Comparison of ENCODE assay signal across 8 cellular contexts in genomic region chr11:85647078-85647477, GRCh38. TPM values are rescaled to one million over a fixed set of nuclear protein-coding genes. Genes with fewer than 3 reads are reported as not detected.
DNase-seq lines count a peak whose midpoint lies in the region; ATAC-seq, FAIRE-seq and TF ChIP-seq lines count a peak whose summit lies in the region.

No MANE protein-coding gene starts in this region.

- peak overlapping the region; percentile 69 to 99 (median 96) for H3K27ac Mint-ChIP-seq in CD4-positive, CD25-positive, alpha-beta regulatory T cell

- intact Hi-C loops in K562 (cut with micrococcal nuclease): no loop called here

- in situ Hi-C loops in K562 (cut with MboI): no loop called here

- no peak for DNase-seq in CD4-positive, CD25-positive, alpha-beta regulatory T cell
- DNase-seq in K562 (ENCODE audit: extremely low read depth in 1 of 4, low spot score in 3 of 4): no peak
- DNase-seq in RWPE1 (ENCODE audit: low spot score): no peak
- DNase-seq in GM12892 (ENCODE audit: insufficient read length): no peak
- no peak for DNase-seq in HK-2 (ENCODE audit: unreplicated experiment)

- TF ChIP-seq RAD21 in K562 (CRISPR knock-in tag; conservative IDR thresholded peaks at IDR 0.05 in 1 of 2, IDR thresholded peaks at IDR 0.05 in 1 of 2): no peak

- H3K9me1 ChIP-seq in K562 (ENCODE audit: control insufficient read depth, insufficient read depth, low read length): no peaks in the 10 kb centered on the region

- peaks cover 12% of the 10 kb centered on the region for H3K4me1 ChIP-seq in CD4-positive, CD25-positive, alpha-beta regulatory T cell (ENCODE audit: control insufficient read depth, insufficient read depth, low read length, poor library complexity, severe bottlenecking)
- H3K4me1 ChIP-seq in K562 (replicated peaks in 1 of 2; ENCODE audit: control insufficient read depth in 2 of 2, insufficient read depth in 2 of 2, low read length in 2 of 2) (peaks cover 6 to 10% of the 10 kb centered on the region in 2 experiments; a peak in 3 of 5 replicates), mononuclear cell (ENCODE audit: insufficient read depth, low read length) (peaks cover 13% of the 10 kb centered on the region)

- peak overlapping the region; percentile 90 to 99 (median 97) for H3K4me3 Mint-ChIP-seq in CD4-positive, CD25-positive, alpha-beta regulatory T cell

- H3K9me3 ChIP-seq in CD4-positive, CD25-positive, alpha-beta regulatory T cell (ENCODE audit: control insufficient read depth in 2 of 2, low read length in 2 of 2): no peaks in the 10 kb centered on the region
- H3K9me3 ChIP-seq in K562 (replicated peaks; ENCODE audit: control insufficient read depth, insufficient read depth, low read depth, low read length): no peaks in the 10 kb centered on the region
- no peaks in the 10 kb centered on the region for H3K9me3 ChIP-seq in mononuclear cell (ENCODE audit: low read depth, low read length)

- peaks cover 32% of the 10 kb centered on the region for H3K79me2 ChIP-seq in K562 (ENCODE audit: control insufficient read depth, insufficient read depth, low read length)

- 0% methylated on average over 2 of the region's 2 CpGs for WGBS in K562 (ENCODE audit: insufficient coverage, low coverage, missing lambda C conversion rate)

- TF ChIP-seq POLR2A in K562 (conservative IDR thresholded peaks at IDR 0.05): no peak
- TF ChIP-seq POLR2A in GM12892 (IDR thresholded peaks at IDR 0.05; ENCODE audit: low read depth, low read length): no peak

- FAIRE-seq in K562 (lab: Jason Lieb, UNC) (no peak), GM12892 (lab: Jason Lieb, UNC) (no peak)

- CTCF ChIA-PET in K562 (lab: Yijun Ruan, JAX; ENCODE audit: low intra/inter-chr PET ratio) (no interaction called here), RWPE1 (lab: Yijun Ruan, JAX) (interaction anchor here (0.6 to 0.9 kb wide), 2 partner anchors 8 to 575 kb away, joined by 3 read pairs; no protein-coding TSS in a partner anchor)

- peak overlapping the region; percentile 88 for H3K27ac ChIP-seq in CD4-positive, CD25-positive, alpha-beta regulatory T cell (ENCODE audit: insufficient read depth, low read length, poor library complexity, severe bottlenecking)
- peak overlapping the region; percentile 88 for H3K27ac ChIP-seq in K562 (ENCODE audit: extremely low read depth, low read depth, low read length)
- no peak overlapping the region for H3K27ac ChIP-seq in RWPE1

- ATAC-seq in CD4-positive, CD25-positive, alpha-beta regulatory T cell (ENCODE audit: low read depth in 2 of 2): no peak
- peak; percentile 4 for ATAC-seq in HG02938 (IDR thresholded peaks at IDR 0.05; ENCODE audit: unreplicated experiment)
- ATAC-seq in K562: peak; percentile 10; the same call in 1 of the 3 replicates
- no peak for ATAC-seq in GM18520 (IDR thresholded peaks at IDR 0.05; ENCODE audit: unreplicated experiment)

- POLR2A ChIA-PET in K562 (lab: Yijun Ruan, JAX): interaction anchor here (0.6 to 7.8 kb wide), 7 partner anchors 11 to 907 kb away, joined by 3 to 145 read pairs (median 5); partner anchors contain the start of genes CCDC89, CREBZF, DLG2 and TMEM126B
- POLR2A ChIA-PET in RWPE1 (lab: Yijun Ruan, JAX; ENCODE audit: low non-redundant PET): interaction anchor here (0.9 to 1.2 kb wide), 2 partner anchors 9 to 17 kb away, joined by 3 to 4 read pairs; no protein-coding TSS in a partner anchor

- peaks cover 10% of the 10 kb centered on the region for H3K36me3 ChIP-seq in CD4-positive, CD25-positive, alpha-beta regulatory T cell (ENCODE audit: control insufficient read depth, insufficient read depth, low read length)
- peaks cover 10% of the 10 kb centered on the region for H3K36me3 ChIP-seq in K562 (ENCODE audit: control insufficient read depth, insufficient read depth, low read length)

- no peaks in the 10 kb centered on the region for H3K36me3 Mint-ChIP-seq in CD4-positive, CD25-positive, alpha-beta regulatory T cell

- peaks cover 25% of the 10 kb centered on the region for H3K27me3 Mint-ChIP-seq in CD4-positive, CD25-positive, alpha-beta regulatory T cell

- TF ChIP-seq CTCF in K562 (IDR thresholded peaks at IDR 0.05 in 2 of 3, conservative IDR thresholded peaks at IDR 0.05 in 1 of 3; ENCODE audit: insufficient read depth in 2 of 3, low read depth in 1 of 3, low read length in 3 of 3) (no peak), RWPE1 (conservative IDR thresholded peaks at IDR 0.05; ENCODE audit: low read depth) (no peak)

- H3K9me3 Mint-ChIP-seq in CD4-positive, CD25-positive, alpha-beta regulatory T cell: no peaks in the 10 kb centered on the region

- H3K9ac ChIP-seq in K562 (ENCODE audit: insufficient read depth in 1 of 2, low read depth in 2 of 2, low read length in 2 of 2): peak overlapping the region; percentile 39 to 88; a peak in 3 of 4 replicates

- H3K4me3 ChIP-seq in CD4-positive, CD25-positive, alpha-beta regulatory T cell (ENCODE audit: low read depth, low read length): peak overlapping the region; percentile 98
- H3K4me3 ChIP-seq in K562 (peak overlapping the region; percentile 54), mononuclear cell (ENCODE audit: low read length) (peak overlapping the region; percentile 87)

- H3K4me2 ChIP-seq in K562 (ENCODE audit: insufficient read depth, low read length): peak overlapping the region; percentile 92

- peak overlapping the region; percentile 95 for H2AFZ ChIP-seq in K562 (ENCODE audit: low read depth, low read length)

- peaks cover 9 to 35% (median 19%) of the 10 kb centered on the region in 4 donors for H3K4me1 Mint-ChIP-seq in CD4-positive, CD25-positive, alpha-beta regulatory T cell

- peaks cover 16% of the 10 kb centered on the region for H3K27me3 ChIP-seq in CD4-positive, CD25-positive, alpha-beta regulatory T cell (ENCODE audit: control insufficient read depth, insufficient read depth, low read length)
- H3K27me3 ChIP-seq in K562 (ENCODE audit: control insufficient read depth in 2 of 2, insufficient read depth in 2 of 2, low read length in 2 of 2): no peaks in the 10 kb centered on the region
- peaks cover 30% of the 10 kb centered on the region for H3K27me3 ChIP-seq in mononuclear cell (ENCODE audit: insufficient read depth, low read length)

- TF ChIP-seq EP300 in K562 (IDR thresholded peaks at IDR 0.05; ENCODE audit: low read length): no peak

- H4K20me1 ChIP-seq in K562 (replicated peaks; ENCODE audit: control insufficient read depth, insufficient read depth, low read length): no peaks in the 10 kb centered on the region

- BruUV-seq in K562 (replicated peaks; lab: Mats Ljungman, UMichigan): no TSS peak

RNA-seq across cellular contexts. Expression of gene TMEM126A, which starts 0.7 kb away (rescaled TPM):
- total RNA-seq in CD4-positive, CD25-positive, alpha-beta regulatory T cell: 22.3 TPM
- 10 to 100 TPM; 69.2 to 78.7 (median 73.0) TPM for polyA plus RNA-seq in CD4-positive, CD25-positive, alpha-beta regulatory T cell
- 5.5 and 12.2 TPM in 2 replicates for total RNA-seq in K562 (2011; cell fraction: chromatin; rRNA removed; ENCODE audit: low replicate concordance)
- total RNA-seq in K562 (2011; cell fraction: nucleolus; rRNA removed): 6.0 and 7.2 TPM in 2 replicates
- total RNA-seq in K562 (2011; cell fraction: nucleoplasm; rRNA removed): 15.5 and 15.6 TPM in 2 replicates
- total RNA-seq in K562 (2014; rRNA removed) (19.3 and 22.9 TPM in 2 replicates), K562 (2014; rRNA removed; fragmentation: Illumina TruSeq; extraction: Trizol) (67.5 and 69.3 TPM in 2 replicates), K562 (2015; rRNA removed; fragmentation: Illumina TruSeq; extraction: Trizol) (52.0 and 56.3 TPM in 2 replicates), K562 (2021) (37.3 and 41.5 TPM in 2 replicates), mononuclear cell (14.4 TPM)
- polyA plus RNA-seq in K562 (2011; rRNA removed) (72.2 and 105 TPM in 2 replicates), K562 (2014; fragmentation: Illumina TruSeq; extraction: Trizol) (45.1 and 48.1 TPM in 2 replicates), K562 (2014; fragmentation: Nextera tagmentation; extraction: Ambion mirVana) (100 to 1,000 TPM; 148 to 154 TPM), K562 (2014; rRNA removed) (44.3 and 56.9 TPM in 2 replicates)
- 28.7 and 48.2 TPM in 2 replicates for polyA plus RNA-seq in K562 (2011; cell fraction: cytosol; rRNA removed)
- 7.1 and 19.5 TPM in 2 replicates for polyA plus RNA-seq in K562 (2011; cell fraction: nucleus; rRNA removed)
- polyA plus RNA-seq in K562 (2012): 46.1 and 62.4 TPM in 2 replicates
- 38.1 and 45.4 TPM in 2 replicates for polyA minus RNA-seq in K562 (2011; rRNA and poly(A)+ RNA removed)
- 5.9 and 8.6 TPM in 2 replicates for polyA minus RNA-seq in K562 (2011; cell fraction: cytosol; rRNA and poly(A)+ RNA removed)
- 2.2 and 7.0 TPM in 2 replicates for polyA minus RNA-seq in K562 (2011; cell fraction: nucleus; rRNA and poly(A)+ RNA removed)
- 76.5 TPM for polyA plus RNA-seq in GM12892 (2012; ENCODE audit: missing spikeins)

RNA-seq across cellular contexts. Expression of gene CREBZF, which starts 17.9 kb away (rescaled TPM):
- total RNA-seq in CD4-positive, CD25-positive, alpha-beta regulatory T cell: 57.0 TPM
- polyA plus RNA-seq in CD4-positive, CD25-positive, alpha-beta regulatory T cell: 10 to 100 TPM; 12.1 to 15.4 (median 13.8) TPM
- 77.0 and 165 TPM in 2 replicates for total RNA-seq in K562 (2011; cell fraction: chromatin; rRNA removed; ENCODE audit: low replicate concordance)
- total RNA-seq in K562 (2011; cell fraction: nucleolus; rRNA removed): 74.5 and 77.4 TPM in 2 replicates
- total RNA-seq in K562 (2011; cell fraction: nucleoplasm; rRNA removed): 148 and 256 TPM in 2 replicates
- total RNA-seq in K562 (2014; rRNA removed): 50.2 and 62.1 TPM in 2 replicates
- total RNA-seq in K562 (2014; rRNA removed; fragmentation: Illumina TruSeq; extraction: Trizol): 38.1 and 38.9 TPM in 2 replicates
- 44.8 TPM in 2 replicates for total RNA-seq in K562 (2015; rRNA removed; fragmentation: Illumina TruSeq; extraction: Trizol)
- total RNA-seq in K562 (2021): 40.5 and 41.0 TPM in 2 replicates
- polyA plus RNA-seq in K562 (2011; rRNA removed): 56.7 and 61.0 TPM in 2 replicates
- polyA plus RNA-seq in K562 (2011; cell fraction: cytosol; rRNA removed): 22.5 and 29.0 TPM in 2 replicates
- polyA plus RNA-seq in K562 (2011; cell fraction: nucleus; rRNA removed): 249 and 283 TPM in 2 replicates
- 28.9 and 50.3 TPM in 2 replicates for polyA plus RNA-seq in K562 (2012)
- 29.4 and 33.8 TPM in 2 replicates for polyA plus RNA-seq in K562 (2014; fragmentation: Illumina TruSeq; extraction: Trizol)
- polyA plus RNA-seq in K562 (2014; fragmentation: Nextera tagmentation; extraction: Ambion mirVana): 1 to 10 TPM; 7.2 to 7.4 TPM
- 69.2 and 70.2 TPM in 2 replicates for polyA plus RNA-seq in K562 (2014; rRNA removed)
- 45.6 and 57.0 TPM in 2 replicates for polyA minus RNA-seq in K562 (2011; rRNA and poly(A)+ RNA removed)
- polyA minus RNA-seq in K562 (2011; cell fraction: cytosol; rRNA and poly(A)+ RNA removed): 13.9 and 15.1 TPM in 2 replicates
- polyA minus RNA-seq in K562 (2011; cell fraction: nucleus; rRNA and poly(A)+ RNA removed): 101 and 128 TPM in 2 replicates
- total RNA-seq in mononuclear cell: 55.2 TPM
- polyA plus RNA-seq in GM12892 (2012; ENCODE audit: missing spikeins): 31.5 TPM

RNA-seq across cellular contexts. Expression of gene TMEM126B, which starts 18.7 kb away (rescaled TPM):
- total RNA-seq in CD4-positive, CD25-positive, alpha-beta regulatory T cell: 21.7 TPM
- 10 to 100 TPM; 52.8 to 76.7 (median 65.6) TPM for polyA plus RNA-seq in CD4-positive, CD25-positive, alpha-beta regulatory T cell
- total RNA-seq in K562 (2011; cell fraction: chromatin; rRNA removed; ENCODE audit: low replicate concordance): 35.6 and 83.1 TPM in 2 replicates
- total RNA-seq in K562 (2011; cell fraction: nucleolus; rRNA removed): 17.2 and 25.5 TPM in 2 replicates
- total RNA-seq in K562 (2011; cell fraction: nucleoplasm; rRNA removed): 41.1 and 65.7 TPM in 2 replicates
- 85.5 and 88.0 TPM in 2 replicates for total RNA-seq in K562 (2014; rRNA removed)
- 165 and 177 TPM in 2 replicates for total RNA-seq in K562 (2014; rRNA removed; fragmentation: Illumina TruSeq; extraction: Trizol)
- total RNA-seq in K562 (2015; rRNA removed; fragmentation: Illumina TruSeq; extraction: Trizol): 161 and 163 TPM in 2 replicates
- total RNA-seq in K562 (2021): 86.4 and 95.7 TPM in 2 replicates
- 120 and 178 TPM in 2 replicates for polyA plus RNA-seq in K562 (2011; rRNA removed)
- 37.4 and 99.8 TPM in 2 replicates for polyA plus RNA-seq in K562 (2011; cell fraction: cytosol; rRNA removed)
- polyA plus RNA-seq in K562 (2011; cell fraction: nucleus; rRNA removed): 42.6 and 66.6 TPM in 2 replicates
- polyA plus RNA-seq in K562 (2012): 97.5 and 121 TPM in 2 replicates
- polyA plus RNA-seq in K562 (2014; fragmentation: Illumina TruSeq; extraction: Trizol): 130 and 143 TPM in 2 replicates
- 100 to 1,000 TPM; 209 to 226 TPM for polyA plus RNA-seq in K562 (2014; fragmentation: Nextera tagmentation; extraction: Ambion mirVana)
- 161 and 164 TPM in 2 replicates for polyA plus RNA-seq in K562 (2014; rRNA removed)
- polyA minus RNA-seq in K562 (2011; rRNA and poly(A)+ RNA removed): 48.3 and 53.2 TPM in 2 replicates
- polyA minus RNA-seq in K562 (2011; cell fraction: cytosol; rRNA and poly(A)+ RNA removed): 13.2 and 20.3 TPM in 2 replicates
- polyA minus RNA-seq in K562 (2011; cell fraction: nucleus; rRNA and poly(A)+ RNA removed): 13.7 and 18.7 TPM in 2 replicates
- total RNA-seq in mononuclear cell: 20.3 TPM
- polyA plus RNA-seq in GM12892 (2012; ENCODE audit: missing spikeins): 54.2 TPM

RNA-seq across cellular contexts. Expression of gene DLG2, which starts 19.9 kb away (rescaled TPM):
- 2.0 TPM for total RNA-seq in CD4-positive, CD25-positive, alpha-beta regulatory T cell
- polyA plus RNA-seq in CD4-positive, CD25-positive, alpha-beta regulatory T cell: 1 to 10 TPM in 1 of 4 donors, under 1 TPM in 3; 0.26 to 1.9 (median 0.93) TPM
- 4.0 and 6.3 TPM in 2 replicates for total RNA-seq in K562 (2011; cell fraction: chromatin; rRNA removed; ENCODE audit: low replicate concordance)
- 1.8 and 2.3 TPM in 2 replicates for total RNA-seq in K562 (2011; cell fraction: nucleolus; rRNA removed)
- 3.0 and 4.0 TPM in 2 replicates for total RNA-seq in K562 (2011; cell fraction: nucleoplasm; rRNA removed)
- total RNA-seq in K562 (2014; rRNA removed) (0.73 and 0.95 TPM in 2 replicates), K562 (2014; rRNA removed; fragmentation: Illumina TruSeq; extraction: Trizol) (1.1 and 1.6 TPM in 2 replicates), K562 (2015; rRNA removed; fragmentation: Illumina TruSeq; extraction: Trizol) (0.79 and 1.5 TPM in 2 replicates), K562 (2021) (1.2 and 1.6 TPM in 2 replicates), mononuclear cell (1.6 TPM)
- polyA plus RNA-seq in K562 (2011; rRNA removed) (1.2 and 1.5 TPM in 2 replicates), K562 (2014; fragmentation: Illumina TruSeq; extraction: Trizol) (0.77 and 1.2 TPM in 2 replicates), K562 (2014; fragmentation: Nextera tagmentation; extraction: Ambion mirVana) (under 1 TPM; 0.68 to 0.77 TPM), K562 (2014; rRNA removed) (0.52 and 0.81 TPM in 2 replicates)
- 0.10 and 0.60 TPM in 2 replicates for polyA plus RNA-seq in K562 (2011; cell fraction: cytosol; rRNA removed)
- polyA plus RNA-seq in K562 (2011; cell fraction: nucleus; rRNA removed): 1.3 and 2.1 TPM in 2 replicates
- polyA plus RNA-seq in K562 (2012): 0.32 and 0.68 TPM in 2 replicates
- 2.3 and 3.2 TPM in 2 replicates for polyA minus RNA-seq in K562 (2011; rRNA and poly(A)+ RNA removed)
- 1.0 TPM in 1 of 2 replicates, not detected in the other for polyA minus RNA-seq in K562 (2011; cell fraction: cytosol; rRNA and poly(A)+ RNA removed)
- 2.6 and 5.4 TPM in 2 replicates for polyA minus RNA-seq in K562 (2011; cell fraction: nucleus; rRNA and poly(A)+ RNA removed)
- polyA plus RNA-seq in GM12892 (2012; ENCODE audit: missing spikeins): 1.2 TPM

RNA-seq across cellular contexts. Expression of gene CCDC89, which starts 38.9 kb away (rescaled TPM):
- total RNA-seq in CD4-positive, CD25-positive, alpha-beta regulatory T cell: not detected
- polyA plus RNA-seq in CD4-positive, CD25-positive, alpha-beta regulatory T cell: not detected
- total RNA-seq in K562 (2011; cell fraction: chromatin; rRNA removed; ENCODE audit: low replicate concordance): not detected in 2 replicates
- total RNA-seq in K562 (2011; cell fraction: nucleolus; rRNA removed): not detected in 2 replicates
- total RNA-seq in K562 (2011; cell fraction: nucleoplasm; rRNA removed): not detected in 2 replicates
- total RNA-seq in K562 (2014; rRNA removed): 0.09 and 0.12 TPM in 2 replicates
- total RNA-seq in K562 (2014; rRNA removed; fragmentation: Illumina TruSeq; extraction: Trizol): not detected in 2 replicates
- total RNA-seq in K562 (2015; rRNA removed; fragmentation: Illumina TruSeq; extraction: Trizol): not detected in 2 replicates
- total RNA-seq in K562 (2021): not detected in 2 replicates
- polyA plus RNA-seq in K562 (2011; rRNA removed): not detected in 2 replicates
- polyA plus RNA-seq in K562 (2011; cell fraction: cytosol; rRNA removed): not detected in 2 replicates
- polyA plus RNA-seq in K562 (2011; cell fraction: nucleus; rRNA removed): 0.09 TPM in 1 of 2 replicates, not detected in the other
- polyA plus RNA-seq in K562 (2012): not detected in 2 replicates
- not detected in 2 replicates for polyA plus RNA-seq in K562 (2014; fragmentation: Illumina TruSeq; extraction: Trizol)
- not detected for polyA plus RNA-seq in K562 (2014; fragmentation: Nextera tagmentation; extraction: Ambion mirVana)
- polyA plus RNA-seq in K562 (2014; rRNA removed): 0.07 TPM in 1 of 2 replicates, not detected in the other
- polyA minus RNA-seq in K562 (2011; rRNA and poly(A)+ RNA removed): not detected in 2 replicates
- polyA minus RNA-seq in K562 (2011; cell fraction: cytosol; rRNA and poly(A)+ RNA removed): not detected in 2 replicates
- polyA minus RNA-seq in K562 (2011; cell fraction: nucleus; rRNA and poly(A)+ RNA removed): not detected in 2 replicates
- not detected for total RNA-seq in mononuclear cell
- not detected for polyA plus RNA-seq in GM12892 (2012; ENCODE audit: missing spikeins)

Comparison
In these comparisons a context has a peak if more than half of its experiments do, and no peak if none do; other contexts are left out.
1. ATAC-seq: peak in HG02938 (single experiment) and K562 (single experiment); none in CD4-positive, CD25-positive, alpha-beta regulatory T cell (0 of 2) and GM18520 (single experiment).
2. Peak in every context shown above with its lines, with median percentiles within 50 percentile points of each other: H3K4me3 ChIP-seq.